ENCODE assay signal across 7 cellular contexts in genomic region chrX:64205441-64205734, GRCh38. TPM values are rescaled to one million over a fixed set of nuclear protein-coding genes. Genes with fewer than 3 reads are reported as not detected.
A peak's percentile ranks its signal among the peaks of the same experiment; 100 is the strongest.
DNase-seq lines count a peak whose midpoint lies in the region; ATAC-seq and TF ChIP-seq lines count a peak whose summit lies in the region.

Gene AMER1, minus strand, starts transcription at chrX:64205708. Its CDS starts 12,422 bp downstream, at chrX:64193286.

- ATAC-seq in GM18511 (IDR thresholded peaks at IDR 0.05; ENCODE audit: unreplicated experiment), result peak; percentile 43

- DNase-seq in H7 (no peak), MM.1S (no peak), cerebellum (ENCODE audit: low spot score) (no peak), mesothelial cell of epicardium (ENCODE audit: low spot score in 2 of 2, unreplicated experiment in 2 of 2) (no peak), NCI-H1930 (lab: John Stamatoyannopoulos, UW) (no peak), NCI-H510A treated with DMSO at 0.1 percent for 48 hours (lab: John Stamatoyannopoulos, UW) (no peak)

- no peaks in the 10 kb centered on the region for H3K9me2 ChIP-seq in MM.1S (replicated peaks; ENCODE audit: insufficient read depth, low read length)

- no peaks in the 10 kb centered on the region for H3K36me3 Mint-ChIP-seq in mesothelial cell of epicardium

- H4K20me1 ChIP-seq in MM.1S (ENCODE audit: insufficient read depth, low read length), result no peaks in the 10 kb centered on the region

- peaks cover 28% of the 10 kb centered on the region for H3K4me1 Mint-ChIP-seq in mesothelial cell of epicardium

- H3K79me2 ChIP-seq in MM.1S (ENCODE audit: low read length), result peaks cover 17% of the 10 kb centered on the region

- H3K4me3 Mint-ChIP-seq in mesothelial cell of epicardium, result peak within 1 kb of the TSS; percentile 75

- H3K4me3 ChIP-seq in H7 (ENCODE audit: insufficient read depth, low read depth, low read length), result peak within 1 kb of the TSS; percentile 70
- H3K4me3 ChIP-seq in MM.1S (ENCODE audit: low read length), result peak within 1 kb of the TSS; percentile 79

- 0 out of 2 replicates have a peak, but pooled peaks cover 8% of the 10 kb centered on the region for H3K4me1 ChIP-seq in MM.1S (ENCODE audit: low read length)

- H3K27ac Mint-ChIP-seq in mesothelial cell of epicardium, result peak within 1 kb of the TSS; percentile 96

- H3K9me3 Mint-ChIP-seq in mesothelial cell of epicardium, result peaks cover 4% of the 10 kb centered on the region

- peak within 1 kb of the TSS; percentile 62 for H3K4me2 ChIP-seq in MM.1S (ENCODE audit: low read depth, low read length)

- TF ChIP-seq CTCF in MM.1S (IDR thresholded peaks at IDR 0.05; ENCODE audit: low read length), result no peak
- TF ChIP-seq CTCF in mesothelial cell of epicardium (IDR thresholded peaks at IDR 0.05; ENCODE audit: unreplicated experiment), result no peak

- H3K27me3 ChIP-seq in H7 (ENCODE audit: control insufficient read depth, insufficient read depth, low read length) (peaks cover 7% of the 10 kb centered on the region; the same call in 1 of the 2 replicates), MM.1S (replicated peaks; ENCODE audit: insufficient read depth, low read length) (no peaks in the 10 kb centered on the region)

- H3K9me3 ChIP-seq in MM.1S (replicated peaks; ENCODE audit: insufficient read depth, low read length), result no peaks in the 10 kb centered on the region

- peak within 1 kb of the TSS; percentile 75 for H3K9ac ChIP-seq in MM.1S (ENCODE audit: low read length)

- H3F3A ChIP-seq in MM.1S (ENCODE audit: insufficient read depth, low read length), result peaks cover 10% of the 10 kb centered on the region

- peak within 1 kb of the TSS; percentile 65 for H2AFZ ChIP-seq in MM.1S (ENCODE audit: low read length)

- H3K36me3 ChIP-seq in H7 (replicated peaks; ENCODE audit: control insufficient read depth, insufficient read depth, low read length), result no peaks in the 10 kb centered on the region
- no peaks in the 10 kb centered on the region for H3K36me3 ChIP-seq in MM.1S (replicated peaks; ENCODE audit: insufficient read depth, low read length)

- H3K27ac ChIP-seq in MM.1S (ENCODE audit: low read length), result peak within 1 kb of the TSS; percentile 84

- H3K27me3 Mint-ChIP-seq in mesothelial cell of epicardium (ENCODE audit: low read depth), result no peaks in the 10 kb centered on the region

RNA-seq across cellular contexts. Expression of gene AMER1, which starts in this region (rescaled TPM):
- total RNA-seq in H7 (2014; rRNA removed; shearing (Covaris generic)), result 7.4 and 8.3 TPM in 2 replicates
- total RNA-seq in cerebellum (10.4 TPM), mesothelial cell of epicardium (15.0 to 15.8 TPM (median 15.8 TPM) in 3 replicates)
